17 cellular contexts compared by ENCODE assay signal in genomic region chr5:60457256-60457655, GRCh38.
DNase-seq lines count a peak whose midpoint lies in the region; ATAC-seq and TF ChIP-seq lines count a peak whose summit lies in the region.
"Had no signal": no experiment of that assay in that cellular context is flagged by ENCODE, and none has a peak within 500 bp of the region (broad histone marks: within the 10 kb centered on the region; RNA-seq: fewer than 3 reads in every experiment).

No MANE protein-coding gene starts in this region.

- DNase-seq in endothelial cell (ENCODE audit: low spot score) (no peak), left kidney (ENCODE audit: low read depth, low spot score) (peak; percentile 56), SKM-1 (lab: John Stamatoyannopoulos, UW; ENCODE audit: unreplicated experiment) (no peak)
- DNase-seq: 8988T; C1 segment of cervical spinal cord; Calu3; CD4-positive, alpha-beta memory T cell; COR-L47; DMS53; DMS79 treated with DMSO at 0.1 percent for 48 hours; GF-D8; H9 had no signal

- H3K36me3 Mint-ChIP-seq in endothelial cell (ENCODE audit: low read depth, unreplicated experiment): no peaks in the 10 kb centered on the region
- no peaks in the 10 kb centered on the region for H3K36me3 Mint-ChIP-seq in nephron (ENCODE audit: low read depth)
- H3K36me3 Mint-ChIP-seq: CD4-positive, alpha-beta memory T cell had no signal

- H3K4me1 Mint-ChIP-seq in endothelial cell (ENCODE audit: unreplicated experiment) (peaks cover 20% of the 10 kb centered on the region), nephron (peaks cover 12% of the 10 kb centered on the region)
- H3K4me1 Mint-ChIP-seq: CD4-positive, alpha-beta memory T cell; GM23338; H9 had no signal

- no peaks in the 10 kb centered on the region for H3K9me3 Mint-ChIP-seq in endothelial cell (ENCODE audit: unreplicated experiment)
- H3K9me3 Mint-ChIP-seq in nephron: no peaks in the 10 kb centered on the region
- H3K9me3 Mint-ChIP-seq: GM23338 had no signal

- ATAC-seq in HG03460 (IDR thresholded peaks at IDR 0.05; ENCODE audit: unreplicated experiment) (no peak), HG02870 (IDR thresholded peaks at IDR 0.05; ENCODE audit: unreplicated experiment) (no peak)
- ATAC-seq: GM23338, HCT116 had no signal

- peak overlapping the region; percentile 54 for H3K27ac Mint-ChIP-seq in endothelial cell (ENCODE audit: unreplicated experiment)
- peak overlapping the region; percentile 2 to 43 (median 10) for H3K27ac Mint-ChIP-seq in nephron
- H3K27ac Mint-ChIP-seq: CD4-positive, alpha-beta memory T cell; GM23338; H9 had no signal

- no peak overlapping the region for H3K4me3 Mint-ChIP-seq in endothelial cell (ENCODE audit: unreplicated experiment)
- no peak overlapping the region for H3K4me3 Mint-ChIP-seq in nephron
- H3K4me3 Mint-ChIP-seq: CD4-positive, alpha-beta memory T cell; GM23338; H9 had no signal

- no peak for TF ChIP-seq CTCF in endothelial cell (IDR thresholded peaks at IDR 0.05; ENCODE audit: unreplicated experiment)
- no peak for TF ChIP-seq CTCF in nephron (IDR thresholded peaks at IDR 0.05; ENCODE audit: unreplicated experiment in 3 of 3)

- H3K27me3 Mint-ChIP-seq in endothelial cell (ENCODE audit: unreplicated experiment): no peaks in the 10 kb centered on the region
- peaks cover 6% of the 10 kb centered on the region for H3K27me3 Mint-ChIP-seq in nephron (ENCODE audit: low read depth)
- H3K27me3 Mint-ChIP-seq: CD4-positive, alpha-beta memory T cell had no signal
